9 cellular contexts compared by ENCODE assay signal in genomic region chr2:62467475-62468321, GRCh38. TPM values are rescaled to one million over a fixed set of nuclear protein-coding genes. Genes with fewer than 3 reads are reported as not detected.
DNase-seq lines count a peak whose midpoint lies in the region; ATAC-seq and TF ChIP-seq lines count a peak whose summit lies in the region.
"Had no signal": no experiment of that assay in that cellular context is flagged by ENCODE, and none has a peak within 500 bp of the region (broad histone marks: within the 10 kb centered on the region; RNA-seq: fewer than 3 reads in every experiment).

No MANE protein-coding gene starts in this region.

- H4K20me1 ChIP-seq in GM23248 (ENCODE audit: insufficient read depth) (no peaks in the 10 kb centered on the region), fibroblast of lung (ENCODE audit: control insufficient read depth, extremely low read depth, insufficient read depth, low read length) (no peaks in the 10 kb centered on the region)

- peak overlapping the region; percentile 26 for H3K4me2 ChIP-seq in GM23248 (ENCODE audit: unreplicated experiment)
- no peak overlapping the region for H3K4me2 ChIP-seq in fibroblast of lung (ENCODE audit: extremely low read depth, insufficient read depth, low read length)

- H3K4me3 ChIP-seq in GM23248 (no peak overlapping the region), fibroblast of lung (replicated peaks in 1 of 4; ENCODE audit: control extremely low read depth in 1 of 4, insufficient read depth in 1 of 4, low read depth in 3 of 4, low read length in 4 of 4) (no peak overlapping the region), psoas muscle (no peak overlapping the region)

- H3F3A ChIP-seq in GM23248 (ENCODE audit: insufficient read depth): peaks cover 10% of the 10 kb centered on the region; the same call in 1 of the 2 replicates

- H3K9me3 ChIP-seq in GM23248 (ENCODE audit: low read depth) (no peaks in the 10 kb centered on the region), fibroblast of lung (ENCODE audit: control insufficient read depth, insufficient read depth, low read depth, low read length) (no peaks in the 10 kb centered on the region), psoas muscle (no peaks in the 10 kb centered on the region)

- peak; percentile 49 to 69 (median 62) for ATAC-seq in psoas muscle
- ATAC-seq in HG02970 (IDR thresholded peaks at IDR 0.05; ENCODE audit: low FRiP score, unreplicated experiment): no peak
- ATAC-seq in GM21576 (IDR thresholded peaks at IDR 0.05; ENCODE audit: unreplicated experiment): no peak

- TF ChIP-seq CTCF in fibroblast of lung (conservative IDR thresholded peaks at IDR 0.05 in 1 of 2, IDR thresholded peaks at IDR 0.05 in 1 of 2; ENCODE audit: low read depth in 1 of 2, low read length in 2 of 2) (peak; percentile 9 to 23), psoas muscle (IDR thresholded peaks at IDR 0.05) (no peak)

- intact Hi-C loops in psoas muscle (cut with DNase I): no loop called here

- in situ Hi-C loops in GM23248 (cut with MboI): no loop called here

- H2AFZ ChIP-seq in GM23248: peak overlapping the region; percentile 55
- H2AFZ ChIP-seq in fibroblast of lung (ENCODE audit: low read length): peak overlapping the region; percentile 11

- H3K27ac ChIP-seq in GM23248: peak overlapping the region; percentile 28
- no peak overlapping the region for H3K27ac ChIP-seq in fibroblast of lung (ENCODE audit: insufficient read depth, low read length)
- H3K27ac ChIP-seq in psoas muscle: no peak overlapping the region

- H3K4me1 ChIP-seq in GM23248 (ENCODE audit: insufficient read depth): peaks cover 20% of the 10 kb centered on the region
- H3K4me1 ChIP-seq in fibroblast of lung (ENCODE audit: control insufficient read depth, extremely low read depth, insufficient read depth, low read length): peaks cover 6% of the 10 kb centered on the region
- no peaks in the 10 kb centered on the region for H3K4me1 ChIP-seq in psoas muscle

- H3K27me3 ChIP-seq in GM23248 (replicated peaks; ENCODE audit: insufficient read depth): no peaks in the 10 kb centered on the region
- no peaks in the 10 kb centered on the region for H3K27me3 ChIP-seq in fibroblast of lung (ENCODE audit: control insufficient read depth, insufficient read depth, low read length)
- peaks cover 0 to 2% (median 0%) of the 10 kb centered on the region in 3 donors for H3K27me3 ChIP-seq in psoas muscle (ENCODE audit: insufficient read depth in 3 of 3, low read length in 2 of 3)

- no peaks in the 10 kb centered on the region for H3K79me2 ChIP-seq in GM23248 (ENCODE audit: insufficient read depth)
- no peaks in the 10 kb centered on the region for H3K79me2 ChIP-seq in fibroblast of lung (ENCODE audit: control insufficient read depth, insufficient read depth, low read length)

- 0 out of 2 replicates have a peak overlapping the region, but pooled peaks have one; percentile 8 for H3K9ac ChIP-seq in GM23248
- H3K9ac ChIP-seq in fibroblast of lung (ENCODE audit: insufficient read depth, low read length): no peak overlapping the region

- DNase-seq in GM23248 (peak; percentile 74), NCI-H345 treated with DMSO at 0.1 percent for 48 hours (lab: John Stamatoyannopoulos, UW; ENCODE audit: unreplicated experiment) (peak; percentile 53), fibroblast of lung (ENCODE audit: low read depth in 2 of 2) (peak in 1 of 2 donors; percentile 24), psoas muscle (peak; percentile 41 to 64), T-helper 1 cell (no peak), NCI-H1092 (lab: John Stamatoyannopoulos, UW) (no peak)
- DNase-seq: activated CD4-positive, alpha-beta T cell treated with anti-CD3 and anti-CD28 coated beads for 4 hours had no signal

- 16 to 18% methylated on average over 8 of the region's 8 CpGs for WGBS in GM23248 (ENCODE audit: low coverage in 1 of 2, low lambda C conversion rate in 2 of 2, missing lambda C conversion rate in 2 of 2), 2 experiments
- WGBS in psoas muscle, 3 donors: 55 to 70% (median 60%) methylated on average over 8 of the region's 8 CpGs

- H3K9me2 ChIP-seq in GM23248 (ENCODE audit: insufficient read depth): no peaks in the 10 kb centered on the region

- H3K36me3 ChIP-seq in GM23248 (ENCODE audit: low read depth) (no peaks in the 10 kb centered on the region), fibroblast of lung (ENCODE audit: control insufficient read depth, insufficient read depth, low read length) (no peaks in the 10 kb centered on the region), psoas muscle (ENCODE audit: insufficient read depth in 1 of 2, low read depth in 1 of 2) (no peaks in the 10 kb centered on the region)

RNA-seq across cellular contexts. Expression of gene TMEM17, which starts 38.3 kb away (rescaled TPM):
- total RNA-seq in GM23248 (2014; rRNA removed; shearing (Covaris generic)): 3.7 and 8.3 TPM in 2 replicates
- polyA plus RNA-seq in GM23248 (2016; fragmentation: Nextera tagmentation; extraction: Ambion mirVana) (5.7 and 6.0 TPM in 2 replicates), fibroblast of lung (3.7 and 4.9 TPM in 2 replicates), psoas muscle (1 to 10 TPM in 2 of 3 donors, under 1 TPM in 1; 0.53 to 1.1 (median 1.1) TPM)
- total RNA-seq in fibroblast of lung (1.3 and 2.5 TPM in 2 replicates), psoas muscle (under 1 TPM; 0.44 to 0.79 (median 0.62) TPM)
- polyA plus RNA-seq in fibroblast of lung (2012): 2.2 and 2.8 TPM in 2 replicates
- 0.52 TPM in 1 of 2 replicates, not detected in the other for polyA minus RNA-seq in fibroblast of lung (ENCODE audit: low replicate concordance)

Comparison
In these comparisons a context has a peak if more than half of its experiments do, and no peak if none do; other contexts are left out.
1. DNase-seq: peak in GM23248 (single experiment), NCI-H345 treated with DMSO at 0.1 percent for 48 hours (single experiment) and psoas muscle (2 of 2); none in T-helper 1 cell (0 of 5) and NCI-H1092 (single experiment).
2. ATAC-seq: peak in psoas muscle (4 of 4); none in HG02970 (single experiment) and GM21576 (single experiment).